In genomic region chr13:61414686-61415664, GRCh38 we compare ENCODE assay signal across 9 cellular contexts. TPM values are rescaled to one million over a fixed set of nuclear protein-coding genes. Genes with fewer than 3 reads are reported as not detected.
A peak's percentile ranks its signal among the peaks of the same experiment; 100 is the strongest.
DNase-seq lines count a peak whose midpoint lies in the region; ATAC-seq, FAIRE-seq and TF ChIP-seq lines count a peak whose summit lies in the region.
"Had no signal": no experiment of that assay in that cellular context is flagged by ENCODE, and none has a peak within 500 bp of the region (broad histone marks: within the 10 kb centered on the region; RNA-seq: fewer than 3 reads in every experiment).

No MANE protein-coding gene starts in this region.

- no peak overlapping the region for H3K27ac ChIP-seq in H1 (ENCODE audit: low read depth, low read length)
- H3K27ac ChIP-seq in mesodermal cell (ENCODE audit: low read depth, low read length, severe bottlenecking): no peak overlapping the region

- no peak for TF ChIP-seq EP300 in H1 (IDR thresholded peaks at IDR 0.05; ENCODE audit: borderline replicate concordance in 1 of 2, low read depth in 2 of 2, low read length in 2 of 2)

- H2BK120ac ChIP-seq in H1 (replicated peaks; ENCODE audit: low read depth, low read length): no peak overlapping the region

- H4K91ac ChIP-seq in H1 (replicated peaks; ENCODE audit: insufficient read length, low read length): no peak overlapping the region

- H3K79me2 ChIP-seq in H1 (ENCODE audit: control insufficient read depth in 1 of 2, insufficient read depth in 2 of 2, low read length in 2 of 2): no peaks in the 10 kb centered on the region

- H3K4me1 ChIP-seq in H1 (replicated peaks in 1 of 4; ENCODE audit: control insufficient read depth in 3 of 4, insufficient read depth in 4 of 4, low read length in 3 of 4) (no peaks in the 10 kb centered on the region), mesodermal cell (ENCODE audit: control insufficient read depth, insufficient read depth, low read length, poor library complexity, severe bottlenecking) (no peaks in the 10 kb centered on the region)

- H3K23ac ChIP-seq in H1 (ENCODE audit: insufficient read length): no peak overlapping the region

- ATAC-seq in HG02588 (IDR thresholded peaks at IDR 0.05; ENCODE audit: unreplicated experiment): no peak

- H3K9ac ChIP-seq in H1 (replicated peaks in 1 of 4; ENCODE audit: extremely low read depth in 1 of 4, low read depth in 3 of 4, low read length in 3 of 4): peak overlapping the region in 1 of 4 experiments; percentile 52; a peak in 3 of 7 replicates

- no peak overlapping the region; the same call in 1 of the 2 replicates for H3K18ac ChIP-seq in H1 (ENCODE audit: extremely low read depth, low read length)

- 3% methylated on average over 44 of the region's 44 CpGs; no CpG with 5 or more reads in 1 of the 2 experiments for WGBS in H1 (ENCODE audit: extremely low coverage in 1 of 2, insufficient coverage in 1 of 2, insufficient read length in 1 of 2, insufficient replicate concordance in 2 of 2, low coverage in 1 of 2, low lambda C conversion rate in 2 of 2, missing lambda C conversion rate in 1 of 2), 2 experiments
- 1% methylated on average over 30 to 38 of the region's 44 CpGs for WGBS in mesodermal cell (ENCODE audit: insufficient coverage in 2 of 2), 2 experiments

- no peak overlapping the region for H4K5ac ChIP-seq in H1 (ENCODE audit: insufficient read length, low read depth, low read length)

- H3K9me3 ChIP-seq in H1 (ENCODE audit: insufficient read depth in 2 of 2, low read depth in 1 of 2, low read length in 1 of 2) (no peaks in the 10 kb centered on the region), mesodermal cell (ENCODE audit: control insufficient read depth, low read length) (no peaks in the 10 kb centered on the region)

- DNase-seq in DMS153 treated with DMSO at 0.1 percent for 48 hours (lab: John Stamatoyannopoulos, UW; ENCODE audit: unreplicated experiment) (peak; percentile 71), NCI-H526 (lab: John Stamatoyannopoulos, UW) (peak; percentile 73 to 81), H1 (ENCODE audit: low read depth in 1 of 2, low spot score in 2 of 2) (peak; percentile 78 to 83), foreskin fibroblast (no peak), amniotic stem cell (lab: John Stamatoyannopoulos, UW) (no peak), GM19238 (ENCODE audit: insufficient read length, low spot score) (no peak)
- DNase-seq: activated B cell treated with CpG ODN at 0.5 μM for 24 hours had no signal

- H3K4ac ChIP-seq in H1 (replicated peaks; ENCODE audit: insufficient read length, low read depth, low read length): no peak overlapping the region

- H3K4me2 ChIP-seq in H1 (ENCODE audit: insufficient read depth in 1 of 2, low read depth in 2 of 2, low read length in 2 of 2): peak overlapping the region; percentile 83 to 84

- CTCF ChIA-PET in H1 (lab: Charles Lee; ENCODE audit: partially characterized antibody): interaction anchor here (0.9 to 4.4 kb wide), 4 partner anchors 10 to 966 kb away, joined by 3 to 15 read pairs (median 4); no protein-coding TSS in a partner anchor

- H2AFZ ChIP-seq in H1 (ENCODE audit: low read length): peak overlapping the region; percentile 98

- TF ChIP-seq POLR2A in H1 (IDR thresholded peaks at IDR 0.05; ENCODE audit: control extremely low read depth in 1 of 2, low read depth in 2 of 2, low read length in 2 of 2): peak; percentile 65 to 71; a peak in 2 of 3 replicates

- H3K4me3 ChIP-seq in H1 (ENCODE audit: extremely low read depth in 1 of 4, insufficient read depth in 2 of 4, low read depth in 3 of 4, low read length in 4 of 4) (peak overlapping the region; percentile 62 to 80 (median 70)), mesodermal cell (ENCODE audit: extremely low read depth, insufficient read depth, low read length, poor library complexity, severe bottlenecking) (peak overlapping the region; percentile 38), foreskin fibroblast (ENCODE audit: low read depth in 1 of 2, low read length in 2 of 2) (no peak overlapping the region)

- H3K36me3 ChIP-seq in H1 (ENCODE audit: control insufficient read depth in 2 of 4, insufficient read depth in 4 of 4, low read length in 3 of 4): no peaks in the 10 kb centered on the region
- no peaks in the 10 kb centered on the region for H3K36me3 ChIP-seq in mesodermal cell (ENCODE audit: control insufficient read depth, insufficient read depth, low read length)

- POLR2A ChIA-PET in H1 (lab: Charles Lee; ENCODE audit: partially characterized antibody): interaction anchor here (1.1 kb wide), 1 partner anchor 10 kb away, joined by 3 read pairs; no protein-coding TSS in a partner anchor

- no peak for FAIRE-seq in H1 (lab: Jason Lieb, UNC)

- peak overlapping the region; percentile 88; the same call in 1 of the 2 replicates for H4K8ac ChIP-seq in H1 (ENCODE audit: extremely low read depth, insufficient read depth, low read length)

- H3K56ac ChIP-seq in H1 (replicated peaks; ENCODE audit: insufficient read length, low read depth, low read length): no peak overlapping the region

- H4K20me1 ChIP-seq in H1 (replicated peaks in 1 of 2; ENCODE audit: control insufficient read depth in 1 of 2, insufficient read depth in 2 of 2, low read length in 2 of 2): peaks cover 0 to 2% of the 10 kb centered on the region in 2 experiments

- H3K79me1 ChIP-seq in H1 (ENCODE audit: low read depth, low read length): no peaks in the 10 kb centered on the region

- peaks cover 18% of the 10 kb centered on the region for H3K23me2 ChIP-seq in H1 (ENCODE audit: low read depth, low read length)

- peak overlapping the region; percentile 36; the same call in 1 of the 2 replicates for H2BK5ac ChIP-seq in H1 (ENCODE audit: low read depth, low read length)

- no peak overlapping the region for H2BK12ac ChIP-seq in H1 (ENCODE audit: low read depth, low read length)

- 0 out of 4 replicates have a peak, but pooled peaks of 1 of the 2 experiments have one; percentile 8 for TF ChIP-seq RAD21 in H1 (IDR thresholded peaks at IDR 0.05 in 1 of 2, conservative IDR thresholded peaks at IDR 0.05 in 1 of 2; ENCODE audit: low read depth in 2 of 2, low read length in 2 of 2)

- H3K14ac ChIP-seq in H1 (ENCODE audit: insufficient read length): no peak overlapping the region

- H3K27me3 ChIP-seq in H1 (replicated peaks in 1 of 4; ENCODE audit: control insufficient read depth in 3 of 4, extremely low read depth in 1 of 4, insufficient read depth in 3 of 4, low read length in 3 of 4): peaks cover 2 to 21% (median 16%) of the 10 kb centered on the region in 4 experiments

- no peak overlapping the region for H2BK15ac ChIP-seq in H1 (ENCODE audit: low read length)

- no peak overlapping the region for H2BK20ac ChIP-seq in H1 (ENCODE audit: low read length)

- H2AK5ac ChIP-seq in H1 (ENCODE audit: low read depth, low read length): no peak overlapping the region

- TF ChIP-seq CTCF in H1 (IDR thresholded peaks at IDR 0.05; ENCODE audit: control extremely low read depth in 1 of 3, insufficient read depth in 1 of 3, low read depth in 1 of 3, low read length in 3 of 3) (peak in 1 of 3 experiments; percentile 5; a peak in 1 of 4 replicates), foreskin fibroblast (IDR thresholded peaks at IDR 0.05; ENCODE audit: low read depth, low read length) (no peak)

TF ChIP-seq in H1, 55 proteins besides CTCF, POLR2A, EP300 and RAD21 (continues in another document):
- TF ChIP-seq RFX5 (IDR thresholded peaks at IDR 0.05; ENCODE audit: borderline replicate concordance, low read depth, low read length) (no peak), TBP (IDR thresholded peaks at IDR 0.05; ENCODE audit: low read depth, low read length) (peak; percentile 89), TAF1 (IDR thresholded peaks at IDR 0.05; ENCODE audit: low read depth, low read length) (peak; percentile 91), CBX8 (IDR thresholded peaks at IDR 0.05; ENCODE audit: borderline replicate concordance, low read depth, low read length) (no peak), CEBPB (IDR thresholded peaks at IDR 0.05; ENCODE audit: low read depth, low read length) (no peak), CTBP2 (IDR thresholded peaks at IDR 0.05; ENCODE audit: borderline replicate concordance, insufficient read depth, insufficient read length, low read length) (peak; percentile 36), CBX5 (IDR thresholded peaks at IDR 0.05; ENCODE audit: low read depth, low read length) (no peak), SIX5 (IDR thresholded peaks at IDR 0.05; ENCODE audit: low read depth, low read length) (no peak), USF2 (IDR thresholded peaks at IDR 0.05; ENCODE audit: low read length) (no peak), GABPA (IDR thresholded peaks at IDR 0.05; ENCODE audit: borderline replicate concordance, insufficient read depth, low read length) (no peak)

RNA-seq across cellular contexts. Expression of gene PCDH20, which starts 0.7 kb away (rescaled TPM):
- 2.2 and 2.6 TPM in 2 replicates for total RNA-seq in H1 (2021; fragmentation: NEBNext Ultra II Directional; extraction: Animal tissue kit (Norgen Biotek cat#: 25700))
- 0.52 and 0.65 TPM in 2 replicates for polyA plus RNA-seq in H1 (2011; rRNA removed)
- 0.58 TPM for polyA plus RNA-seq in H1 (2011; cell fraction: cytosol; rRNA removed)
- 0.51 TPM for polyA plus RNA-seq in H1 (2011; cell fraction: nucleus; rRNA removed)
- polyA plus RNA-seq in H1 (2012, experiment 1 of 2): 0.67 to 0.99 TPM (median 0.82 TPM) in 4 replicates
- polyA plus RNA-seq in H1 (2012, experiment 2 of 2): 0.05 TPM
- 3.6 TPM for polyA plus RNA-seq in H1 (2013, experiment 1 of 2)
- 3.2 TPM for polyA plus RNA-seq in H1 (2013, experiment 2 of 2)
- polyA minus RNA-seq in H1 (2011; rRNA and poly(A)+ RNA removed): 2.3 and 3.0 TPM in 2 replicates
- 1.2 TPM for polyA minus RNA-seq in H1 (2011; cell fraction: cytosol; rRNA and poly(A)+ RNA removed)
- 2.2 TPM for polyA minus RNA-seq in H1 (2011; cell fraction: nucleus; rRNA and poly(A)+ RNA removed)
- polyA plus RNA-seq in mesodermal cell (2013, experiment 1 of 2): 0.33 TPM
- 0.40 TPM for polyA plus RNA-seq in mesodermal cell (2013, experiment 2 of 2)
- total RNA-seq: activated B cell treated with CpG ODN at 0.5 μM for 24 hours had no signal

Comparison
In these comparisons a context has a peak if more than half of its experiments do, and no peak if none do; other contexts are left out.
1. DNase-seq: peak in DMS153 treated with DMSO at 0.1 percent for 48 hours (single experiment), NCI-H526 (2 of 2) and H1 (2 of 2); none in foreskin fibroblast (0 of 2), amniotic stem cell (single experiment) and GM19238 (single experiment).
2. H3K4me3 ChIP-seq: peak in H1 (4 of 4) and mesodermal cell (single experiment); none in foreskin fibroblast (0 of 2).